In the genomic region with DNA sequence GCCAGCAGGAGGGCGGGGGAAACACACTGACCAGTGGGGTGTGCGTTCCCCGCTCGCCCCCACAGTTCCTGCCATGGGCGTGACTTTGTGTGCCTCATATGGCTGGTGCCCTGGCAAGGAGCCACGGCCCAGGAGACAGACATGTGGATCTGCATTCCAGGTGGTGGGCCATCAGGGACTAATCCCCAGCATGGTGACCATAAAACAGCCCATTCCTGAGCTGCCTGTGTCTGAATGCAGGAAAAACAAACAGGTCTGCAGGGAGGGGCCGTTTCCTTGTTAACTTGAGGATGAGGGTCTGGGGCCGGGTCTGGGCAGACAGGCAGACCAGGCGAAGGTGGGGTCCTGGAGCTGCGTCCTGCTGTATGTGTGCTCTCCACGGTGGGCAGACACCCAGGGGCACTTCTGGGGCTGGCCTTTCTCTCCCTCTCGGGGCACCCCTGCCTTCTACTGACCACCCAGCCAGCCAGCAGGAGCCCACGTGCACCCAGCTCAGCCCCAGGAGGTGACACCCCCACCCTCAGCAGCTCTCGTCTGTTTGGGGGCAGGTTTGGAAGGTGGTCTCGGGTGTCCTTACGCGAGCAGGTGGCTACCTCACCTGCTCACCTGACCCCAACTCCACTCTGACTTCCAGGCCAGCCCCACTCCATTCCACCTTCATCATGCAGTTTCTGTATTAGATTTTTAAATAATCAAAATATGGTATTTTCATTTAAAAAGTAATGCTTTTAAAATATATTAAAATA, we compare ENCODE assay signal across 13 cellular contexts.
DNase-seq lines count a peak whose midpoint lies in the region; ATAC-seq and TF ChIP-seq lines count a peak whose summit lies in the region.
"Had no signal": no experiment of that assay in that cellular context is flagged by ENCODE, and none has a peak within 500 bp of the region (broad histone marks: within the 10 kb centered on the region; RNA-seq: fewer than 3 reads in every experiment).

No MANE protein-coding gene starts in this region.

- H3K36me3 ChIP-seq in RWPE2 (ENCODE audit: low read depth) = no peaks in the 10 kb centered on the region
- no peaks in the 10 kb centered on the region for H3K36me3 ChIP-seq in trophoblast cell (ENCODE audit: control insufficient read depth in 1 of 2, insufficient read depth in 2 of 2, low read length in 2 of 2)

- H3K9ac ChIP-seq in trophoblast cell (ENCODE audit: low read length) = no peak overlapping the region

- no peak for ATAC-seq in RWPE2 (ENCODE audit: low read depth)
- ATAC-seq in right cardiac atrium = no peak
- no peak for ATAC-seq in GM21381 (IDR thresholded peaks at IDR 0.05; ENCODE audit: unreplicated experiment)
- ATAC-seq in HG03280 (IDR thresholded peaks at IDR 0.05; ENCODE audit: unreplicated experiment) = no peak
- ATAC-seq: activated naive CD4-positive, alpha-beta T cell treated with anti-CD3 and anti-CD28 coated beads, Interleukin-2, amount 50 U/mL, for 72 hours had no signal

- DNase-seq in 8988T (peak; percentile 6), RWPE2 (ENCODE audit: low spot score) (peak; percentile 57), right cardiac atrium (peak; percentile 20 to 57 (median 47)), trophoblast cell (no peak), GM20000 (ENCODE audit: low spot score) (no peak)
- no peak for DNase-seq in stimulated activated naive CD4-positive, alpha-beta T cell (lab: John Stamatoyannopoulos, UW)
- DNase-seq: activated CD4-positive, alpha-beta memory T cell treated with anti-CD3 and anti-CD28 coated beads for 36 hours; erythroblast; NCI-H1694 had no signal

- no peaks in the 10 kb centered on the region for H3K79me1 ChIP-seq in trophoblast cell (ENCODE audit: low read length)

- no peak overlapping the region for H2AFZ ChIP-seq in trophoblast cell (ENCODE audit: insufficient read depth, low read length, poor library complexity)

- TF ChIP-seq CTCF in RWPE2 (IDR thresholded peaks at IDR 0.05; ENCODE audit: poor library complexity, severe bottlenecking) = no peak
- TF ChIP-seq CTCF in GM20000 (IDR thresholded peaks at IDR 0.05; ENCODE audit: extremely low read depth, missing control alignments) = no peak

- H3K27ac ChIP-seq in RWPE2 (ENCODE audit: poor library complexity, severe bottlenecking) (no peak overlapping the region), right cardiac atrium (ENCODE audit: low read length) (no peak overlapping the region), trophoblast cell (ENCODE audit: low read depth, low read length) (no peak overlapping the region)
- H3K27ac ChIP-seq: neutrophil had no signal

- no peak overlapping the region for H2BK120ac ChIP-seq in trophoblast cell (ENCODE audit: insufficient read depth, low read length, poor library complexity)

- intact Hi-C loops in right cardiac atrium (cut with DNase I) = loop anchor here in 1 of 4 donors (10.0 kb wide), 1 partner anchor 55 kb away; no protein-coding TSS in a partner anchor

- peak overlapping the region; percentile 29 for H4K91ac ChIP-seq in trophoblast cell (ENCODE audit: low read depth, low read length)

- no peaks in the 10 kb centered on the region for H3K79me2 ChIP-seq in trophoblast cell (ENCODE audit: control insufficient read depth, insufficient read depth, low read length, poor library complexity)

- no peaks in the 10 kb centered on the region for H3K9me3 ChIP-seq in RWPE2 (ENCODE audit: severe bottlenecking)
- no peaks in the 10 kb centered on the region for H3K9me3 ChIP-seq in right cardiac atrium (ENCODE audit: control insufficient read depth, low read length)
- H3K9me3 ChIP-seq in trophoblast cell (ENCODE audit: insufficient read depth, low read depth, low read length) = no peaks in the 10 kb centered on the region
- H3K9me3 ChIP-seq: neutrophil had no signal

- H2BK5ac ChIP-seq in trophoblast cell (ENCODE audit: low read depth, low read length, poor library complexity) = no peak overlapping the region

- no peak overlapping the region for H2BK12ac ChIP-seq in trophoblast cell (ENCODE audit: low read length)

- WGBS in right cardiac atrium = 77% methylated on average over 17 of the region's 17 CpGs
- no CpG with 5 or more reads among the region's 17 CpGs for WGBS in trophoblast cell (ENCODE audit: extremely low coverage, insufficient coverage, insufficient read length)

- H3K23ac ChIP-seq in trophoblast cell (ENCODE audit: low read length) = no peak overlapping the region

- no peaks in the 10 kb centered on the region for H3K27me3 ChIP-seq in RWPE2 (ENCODE audit: insufficient read depth, poor library complexity, severe bottlenecking)
- H3K27me3 ChIP-seq in right cardiac atrium (ENCODE audit: control insufficient read depth, insufficient read depth) = no peaks in the 10 kb centered on the region
- no peaks in the 10 kb centered on the region for H3K27me3 ChIP-seq in trophoblast cell (ENCODE audit: insufficient read depth, low read length)
- H3K27me3 ChIP-seq: neutrophil had no signal

- H4K12ac ChIP-seq in trophoblast cell (ENCODE audit: low read depth, low read length) = no peak overlapping the region

- H3K4me1 ChIP-seq in RWPE2 (ENCODE audit: insufficient read depth, poor library complexity, severe bottlenecking) = no peaks in the 10 kb centered on the region
- no peaks in the 10 kb centered on the region for H3K4me1 ChIP-seq in right cardiac atrium (ENCODE audit: control insufficient read depth, insufficient read depth, low read length)
- peaks cover 2 to 3% of the 10 kb centered on the region in 2 experiments for H3K4me1 ChIP-seq in trophoblast cell (ENCODE audit: control insufficient read depth in 1 of 2, insufficient read depth in 2 of 2, low read length in 2 of 2)

- no peak overlapping the region for H3K4me2 ChIP-seq in trophoblast cell (ENCODE audit: low read length)

- H4K8ac ChIP-seq in trophoblast cell (ENCODE audit: low read depth, low read length) = no peak overlapping the region

- H3K18ac ChIP-seq in trophoblast cell (ENCODE audit: low read length) = no peak overlapping the region

- H3K4me3 ChIP-seq in RWPE2 (ENCODE audit: severe bottlenecking) = no peak overlapping the region
- H3K4me3 ChIP-seq in right cardiac atrium (ENCODE audit: low read length) = no peak overlapping the region
- no peak overlapping the region for H3K4me3 ChIP-seq in trophoblast cell (ENCODE audit: low read depth, low read length)

- H2AK5ac ChIP-seq in trophoblast cell (ENCODE audit: low read length) = no peak overlapping the region

- no peak overlapping the region for H3K14ac ChIP-seq in trophoblast cell (ENCODE audit: low read length)

- H3K4ac ChIP-seq in trophoblast cell (ENCODE audit: low read depth, low read length) = no peak overlapping the region

Comparison
In these comparisons a context has a peak if more than half of its experiments do, and no peak if none do; other contexts are left out.
1. DNase-seq: peak in 8988T (single experiment), RWPE2 (single experiment) and right cardiac atrium (3 of 3); none in trophoblast cell (0 of 2), GM20000 (single experiment) and stimulated activated naive CD4-positive, alpha-beta T cell (0 of 6).